Comparison of ENCODE assay signal across 34 cellular contexts in genomic region chr19:50750010-50750409, GRCh38. TPM values are rescaled to one million over a fixed set of nuclear protein-coding genes. Genes with fewer than 3 reads are reported as not detected.
"Had no signal": no experiment of that assay in that cellular context is flagged by ENCODE, and none has a peak within 500 bp of the region (broad histone marks: within the 10 kb centered on the region; RNA-seq: fewer than 3 reads in every experiment).

No MANE protein-coding gene starts in this region.

- H3K4me1 Mint-ChIP-seq: activated CD4-positive, alpha-beta T cell treated with anti-CD3 and anti-CD28 coated beads for 36 hours; activated CD8-positive, alpha-beta memory T cell treated with anti-CD3 and anti-CD28 coated beads, Interleukin-2, amount 10 ng/mL, durations not matched to agents 7 days and 5 days; central memory CD8-positive, alpha-beta T cell; endodermal cell; immature natural killer cell; memory B cell; naive thymus-derived CD8-positive, alpha-beta T cell; neural crest cell; stimulated activated naive B cell treated with anti-CD40 and anti-IgM and Interleukin-4, amounts not matched to agents 10 μg/mL and 1 μg/mL and 100 μg/mL, for 72 hours had no signal

- H3K36me3 Mint-ChIP-seq: activated CD8-positive, alpha-beta memory T cell treated with anti-CD3 and anti-CD28 coated beads, Interleukin-2, amount 10 ng/mL, durations not matched to agents 7 days and 5 days; activated naive CD4-positive, alpha-beta T cell treated with anti-CD3 and anti-CD28 coated beads, Interleukin-2, amount 50 U/mL, for 72 hours; immature natural killer cell; memory B cell; naive thymus-derived CD8-positive, alpha-beta T cell; stimulated activated naive B cell treated with anti-CD40 and anti-IgM and Interleukin-4, amounts not matched to agents 10 μg/mL and 1 μg/mL and 100 μg/mL, for 72 hours had no signal

- DNase-seq: activated CD4-positive, alpha-beta T cell treated with anti-CD3 and anti-CD28 coated beads for 36 hours; activated CD4-positive, CD25-positive, alpha-beta regulatory T cell; activated CD8-positive, alpha-beta memory T cell treated with anti-CD3 and anti-CD28 coated beads, Interleukin-2, amount 10 ng/mL, durations not matched to agents 7 days and 5 days; activated CD8-positive, alpha-beta T cell treated with anti-CD3 and anti-CD28 coated beads, Interleukin-2, amount 10 ng/mL, durations not matched to agents 7 days and 5 days; activated naive CD4-positive, alpha-beta T cell; activated T-cell treated with anti-CD3 and anti-CD28 coated beads, Interleukin-2, amount 50 U/mL, for 48 hours; endodermal cell; foreskin fibroblast; heart left ventricle; hypothalamus; immature natural killer cell; midbrain; naive thymus-derived CD8-positive, alpha-beta T cell; nucleus accumbens; pancreas; stimulated activated CD4-positive, alpha-beta T cell treated with anti-CD3 and anti-CD28 coated beads, Interleukin-1b, Interleukin-23, amount 100 ng/mL, for 48 hours; stimulated activated naive B cell treated with anti-CD40 and anti-IgM and Interleukin-4, amounts not matched to agents 10 μg/mL and 1 μg/mL and 100 μg/mL, for 72 hours; stomach; thyroid gland; upper lobe of right lung had no signal

- H3K27me3 Mint-ChIP-seq: activated CD8-positive, alpha-beta memory T cell treated with anti-CD3 and anti-CD28 coated beads, Interleukin-2, amount 10 ng/mL, durations not matched to agents 7 days and 5 days had no signal

- H3K27ac ChIP-seq: heart left ventricle, pancreas, right atrium auricular region, stomach, thyroid gland, upper lobe of right lung had no signal

- H3K4me3 Mint-ChIP-seq: activated CD4-positive, alpha-beta T cell treated with anti-CD3 and anti-CD28 coated beads for 36 hours; activated CD8-positive, alpha-beta memory T cell treated with anti-CD3 and anti-CD28 coated beads, Interleukin-2, amount 10 ng/mL, durations not matched to agents 7 days and 5 days; activated CD8-positive, alpha-beta T cell treated with anti-CD3 and anti-CD28 coated beads, Interleukin-2, amount 10 ng/mL, durations not matched to agents 7 days and 5 days; central memory CD8-positive, alpha-beta T cell; dendritic cell treated with granulocyte-macrophage colony-stimulating factor and Interleukin-4, amounts not matched to agents 40 ng/mL and 50 ng/mL, for 4 days; endodermal cell; immature natural killer cell; memory B cell; naive thymus-derived CD8-positive, alpha-beta T cell; neural crest cell; stimulated activated naive B cell treated with anti-CD40 and anti-IgM and Interleukin-4, amounts not matched to agents 10 μg/mL and 1 μg/mL and 100 μg/mL, for 72 hours; T-helper 2 cell treated with Interferon-gamma antibody and Interleukin-4, amounts not matched to agents 5 μg/mL and 100 μg/mL, for 36 hours had no signal

- H3K9me3 Mint-ChIP-seq: activated naive CD4-positive, alpha-beta T cell treated with anti-CD3 and anti-CD28 coated beads, Interleukin-2, amount 50 U/mL, for 72 hours; activated T-helper 2 cell treated with anti-CD3 and anti-CD28 coated beads, Interferon-gamma antibody, Interleukin-2, Interleukin-4, amounts not matched to agents 10 μg/mL and 5 μg/mL and 100 μg/mL, durations not matched to agents 14 hours and 24 hours and 36 hours; central memory CD8-positive, alpha-beta T cell; dendritic cell treated with granulocyte-macrophage colony-stimulating factor and Interleukin-4, amounts not matched to agents 40 ng/mL and 50 ng/mL, for 4 days; endodermal cell; immature natural killer cell; memory B cell; naive thymus-derived CD8-positive, alpha-beta T cell; neural crest cell; stimulated activated naive B cell treated with anti-CD40 and anti-IgM and Interleukin-4, amounts not matched to agents 10 μg/mL and 1 μg/mL and 100 μg/mL, for 72 hours; T-helper 2 cell treated with Interferon-gamma antibody and Interleukin-4, amounts not matched to agents 5 μg/mL and 100 μg/mL, for 36 hours had no signal

- H3K36me3 ChIP-seq: heart left ventricle, pancreas, right atrium auricular region, stomach, thyroid gland, upper lobe of right lung had no signal

- H3K27me3 ChIP-seq: right atrium auricular region, thyroid gland had no signal

- H3K4me3 ChIP-seq: heart left ventricle, pancreas, right atrium auricular region, smooth muscle cell, stomach, thyroid gland, upper lobe of right lung had no signal

- H3K4me1 ChIP-seq: heart left ventricle, pancreas, right atrium auricular region, stomach, thyroid gland, upper lobe of right lung had no signal

- H3K4me2 ChIP-seq: smooth muscle cell had no signal

- H3K9me3 ChIP-seq: heart left ventricle, pancreas, right atrium auricular region, stomach, thyroid gland, upper lobe of right lung had no signal

- H3K27ac Mint-ChIP-seq: activated CD4-positive, alpha-beta T cell treated with anti-CD3 and anti-CD28 coated beads for 36 hours; activated CD8-positive, alpha-beta memory T cell treated with anti-CD3 and anti-CD28 coated beads, Interleukin-2, amount 10 ng/mL, durations not matched to agents 7 days and 5 days; activated CD8-positive, alpha-beta T cell treated with anti-CD3 and anti-CD28 coated beads, Interleukin-2, amount 10 ng/mL, durations not matched to agents 7 days and 5 days; activated naive CD4-positive, alpha-beta T cell treated with anti-CD3 and anti-CD28 coated beads, Interleukin-2, amount 50 U/mL, for 72 hours; activated T-helper 2 cell treated with anti-CD3 and anti-CD28 coated beads, Interferon-gamma antibody, Interleukin-2, Interleukin-4, amounts not matched to agents 10 μg/mL and 5 μg/mL and 100 μg/mL, durations not matched to agents 14 hours and 24 hours and 36 hours; dendritic cell treated with granulocyte-macrophage colony-stimulating factor and Interleukin-4, amounts not matched to agents 40 ng/mL and 50 ng/mL, for 4 days; endodermal cell; immature natural killer cell; memory B cell; naive thymus-derived CD8-positive, alpha-beta T cell; stimulated activated naive B cell treated with anti-CD40 and anti-IgM and Interleukin-4, amounts not matched to agents 10 μg/mL and 1 μg/mL and 100 μg/mL, for 72 hours; T-helper 2 cell treated with Interferon-gamma antibody and Interleukin-4, amounts not matched to agents 5 μg/mL and 100 μg/mL, for 36 hours had no signal

RNA-seq across cellular contexts. Expression of gene GPR32, which starts 20.3 kb away (rescaled TPM):
- total RNA-seq: activated CD4-positive, alpha-beta T cell treated with anti-CD3 and anti-CD28 coated beads for 36 hours; activated CD8-positive, alpha-beta memory T cell treated with anti-CD3 and anti-CD28 coated beads, Interleukin-2, amount 10 ng/mL, durations not matched to agents 7 days and 5 days; activated CD8-positive, alpha-beta T cell treated with anti-CD3 and anti-CD28 coated beads, Interleukin-2, amount 10 ng/mL, durations not matched to agents 7 days and 5 days; activated naive CD4-positive, alpha-beta T cell treated with anti-CD3 and anti-CD28 coated beads, Interleukin-2, amount 50 U/mL, for 72 hours; activated T-helper 2 cell treated with anti-CD3 and anti-CD28 coated beads, Interferon-gamma antibody, Interleukin-2, Interleukin-4, amounts not matched to agents 10 μg/mL and 5 μg/mL and 100 μg/mL, durations not matched to agents 14 hours and 24 hours and 36 hours; bronchial epithelial cell; endodermal cell; esophagus mucosa; heart left ventricle; kidney epithelial cell; lower leg skin; naive thymus-derived CD8-positive, alpha-beta T cell; neural crest cell; pancreas; pulmonary artery endothelial cell; right atrium auricular region; smooth muscle cell; stomach; thyroid gland; upper lobe of right lung had no signal
- polyA plus RNA-seq: heart left ventricle; immature natural killer cell; naive thymus-derived CD8-positive, alpha-beta T cell; pancreas; smooth muscle cell; stomach had no signal

RNA-seq across cellular contexts. Expression of gene SHANK1, which starts 30.4 kb away (rescaled TPM):
- total RNA-seq: activated CD4-positive, alpha-beta T cell treated with anti-CD3 and anti-CD28 coated beads for 36 hours; activated CD8-positive, alpha-beta memory T cell treated with anti-CD3 and anti-CD28 coated beads, Interleukin-2, amount 10 ng/mL, durations not matched to agents 7 days and 5 days; activated CD8-positive, alpha-beta T cell treated with anti-CD3 and anti-CD28 coated beads, Interleukin-2, amount 10 ng/mL, durations not matched to agents 7 days and 5 days; activated T-helper 2 cell treated with anti-CD3 and anti-CD28 coated beads, Interferon-gamma antibody, Interleukin-2, Interleukin-4, amounts not matched to agents 10 μg/mL and 5 μg/mL and 100 μg/mL, durations not matched to agents 14 hours and 24 hours and 36 hours; bronchial epithelial cell had no signal
- polyA plus RNA-seq: immature natural killer cell had no signal

RNA-seq across cellular contexts. Expression of gene ACP4, which starts 40.2 kb away (rescaled TPM):
- total RNA-seq: activated CD4-positive, alpha-beta T cell treated with anti-CD3 and anti-CD28 coated beads for 36 hours; activated CD8-positive, alpha-beta memory T cell treated with anti-CD3 and anti-CD28 coated beads, Interleukin-2, amount 10 ng/mL, durations not matched to agents 7 days and 5 days; activated CD8-positive, alpha-beta T cell treated with anti-CD3 and anti-CD28 coated beads, Interleukin-2, amount 10 ng/mL, durations not matched to agents 7 days and 5 days; activated naive CD4-positive, alpha-beta T cell treated with anti-CD3 and anti-CD28 coated beads, Interleukin-2, amount 50 U/mL, for 72 hours; activated T-helper 2 cell treated with anti-CD3 and anti-CD28 coated beads, Interferon-gamma antibody, Interleukin-2, Interleukin-4, amounts not matched to agents 10 μg/mL and 5 μg/mL and 100 μg/mL, durations not matched to agents 14 hours and 24 hours and 36 hours; bronchial epithelial cell; endodermal cell; esophagus mucosa; heart left ventricle; kidney epithelial cell; naive thymus-derived CD8-positive, alpha-beta T cell; neural crest cell; pancreas; pulmonary artery endothelial cell; right atrium auricular region; smooth muscle cell; stomach; thyroid gland; upper lobe of right lung had no signal
- polyA plus RNA-seq: heart left ventricle, immature natural killer cell, pancreas, stomach had no signal
